ENCODE assay signal across 15 cellular contexts in genomic region chr10:5565205-5565545, GRCh38. TPM values are rescaled to one million over a fixed set of nuclear protein-coding genes. Genes with fewer than 3 reads are reported as not detected.
A peak's percentile ranks its signal among the peaks of the same experiment; 100 is the strongest.
DNase-seq lines count a peak whose midpoint lies in the region; ATAC-seq and TF ChIP-seq lines count a peak whose summit lies in the region.
"Had no signal": no experiment of that assay in that cellular context is flagged by ENCODE, and none has a peak within 500 bp of the region (broad histone marks: within the 10 kb centered on the region; RNA-seq: fewer than 3 reads in every experiment).

No MANE protein-coding gene starts in this region.

- peaks cover 0 to 1% of the 10 kb centered on the region in 2 donors for H3K27me3 Mint-ChIP-seq in CD4-positive, alpha-beta memory T cell
- H3K27me3 Mint-ChIP-seq in nephron progenitor cell (ENCODE audit: low read depth, poor library complexity) (no peaks in the 10 kb centered on the region), immature natural killer cell (ENCODE audit: low read depth in 3 of 3) (peaks cover 0 to 7% (median 2%) of the 10 kb centered on the region in 3 donors)

- H2AFZ ChIP-seq in PC-3 (ENCODE audit: low read length) = no peak overlapping the region
- H2AFZ ChIP-seq in hepatocyte = no peak overlapping the region

- DNase-seq in CD4-positive, alpha-beta memory T cell = no peak
- DNase-seq in PC-3 = no peak
- DNase-seq in effector memory CD4-positive, alpha-beta T cell = no peak
- no peak for DNase-seq in nephron progenitor cell
- no peak for DNase-seq in hepatocyte (ENCODE audit: low spot score)
- no peak for DNase-seq in immature natural killer cell
- DNase-seq: erythroblast, NCI-H1694, NCI-H524 treated with DMSO at 0.1 percent for 48 hours had no signal

- 81% methylated on average over 8 of the region's 8 CpGs for WGBS in hepatocyte (ENCODE audit: low lambda C conversion rate, missing lambda C conversion rate)

- peaks cover 5 to 8% of the 10 kb centered on the region in 2 donors for H3K36me3 Mint-ChIP-seq in CD4-positive, alpha-beta memory T cell
- no peaks in the 10 kb centered on the region for H3K36me3 Mint-ChIP-seq in nephron progenitor cell (ENCODE audit: low read depth)
- H3K36me3 Mint-ChIP-seq in immature natural killer cell = no peaks in the 10 kb centered on the region

- peaks cover 0 to 7% (median 0%) of the 10 kb centered on the region in 8 donors for H3K9me3 Mint-ChIP-seq in CD4-positive, alpha-beta memory T cell
- H3K9me3 Mint-ChIP-seq in nephron progenitor cell (no peaks in the 10 kb centered on the region), immature natural killer cell (no peaks in the 10 kb centered on the region)
- H3K9me3 Mint-ChIP-seq: stimulated activated naive CD8-positive, alpha-beta T cell treated with anti-CD3 and anti-CD28 coated beads, Interleukin-15, Interleukin-2, amounts not matched to agents 100 ng/mL and 50 ng/mL, for 24 hours had no signal

- H3K4me3 ChIP-seq in CD4-positive, alpha-beta memory T cell (ENCODE audit: low read length in 2 of 2) = no peak overlapping the region
- H3K4me3 ChIP-seq in PC-3 (ENCODE audit: low read length) (no peak overlapping the region), hepatocyte (no peak overlapping the region)
- no peak overlapping the region for H3K4me3 ChIP-seq in effector memory CD4-positive, alpha-beta T cell (ENCODE audit: insufficient read depth, low read depth, low read length, poor library complexity, severe bottlenecking)
- H3K4me3 ChIP-seq: BLaER1 treated with 17β-estradiol and CSF1 and Interleukin-3, amounts not matched to agents 10 nM and 100 nM had no signal

- H3K4me3 Mint-ChIP-seq in CD4-positive, alpha-beta memory T cell = peak overlapping the region in 7 of 8 donors; percentile 81 to 95 (median 87)
- H3K4me3 Mint-ChIP-seq in nephron progenitor cell (no peak overlapping the region), immature natural killer cell (no peak overlapping the region)
- H3K4me3 Mint-ChIP-seq: stimulated activated naive CD8-positive, alpha-beta T cell treated with anti-CD3 and anti-CD28 coated beads, Interleukin-15, Interleukin-2, amounts not matched to agents 100 ng/mL and 50 ng/mL, for 24 hours had no signal

- H3F3A ChIP-seq in PC-3 (ENCODE audit: low read length, unreplicated experiment) = no peaks in the 10 kb centered on the region

- H3K9ac ChIP-seq in PC-3 (ENCODE audit: low read length) = no peak overlapping the region
- H3K9ac ChIP-seq: BLaER1 treated with 17β-estradiol and CSF1 and Interleukin-3, amounts not matched to agents 10 nM and 100 nM; KMS-11 had no signal

- POLR2A ChIA-PET in CD4-positive, alpha-beta memory T cell (lab: Charles Lee; ENCODE audit: partially characterized antibody) = interaction anchor here (0.8 to 3.6 kb wide), 10 partner anchors 9 to 325 kb away, joined by 3 to 37 read pairs (median 6); partner anchors contain the start of genes ANKRD16, ASB13 and FBH1
- POLR2A ChIA-PET in PC-3 (lab: Charles Lee; ENCODE audit: unreplicated experiment) = interaction anchor here (0.6 to 1.0 kb wide), 2 partner anchors 17 kb away, joined by 3 read pairs; no protein-coding TSS in a partner anchor

- TF ChIP-seq CTCF in PC-3 (conservative IDR thresholded peaks at IDR 0.05; ENCODE audit: low read depth, low read length) = no peak
- no peak for TF ChIP-seq CTCF in nephron progenitor cell (IDR thresholded peaks at IDR 0.05)
- TF ChIP-seq CTCF in hepatocyte (IDR thresholded peaks at IDR 0.05; ENCODE audit: poor library complexity) = no peak

- no peaks in the 10 kb centered on the region for H3K9me3 ChIP-seq in CD4-positive, alpha-beta memory T cell (ENCODE audit: control insufficient read depth in 1 of 2, low read length in 2 of 2)
- H3K9me3 ChIP-seq in PC-3 (ENCODE audit: low read length) = no peaks in the 10 kb centered on the region
- H3K9me3 ChIP-seq in effector memory CD4-positive, alpha-beta T cell (ENCODE audit: control insufficient read depth, low read length) = no peaks in the 10 kb centered on the region
- H3K9me3 ChIP-seq in hepatocyte (ENCODE audit: low read depth) = no peaks in the 10 kb centered on the region
- H3K9me3 ChIP-seq: BLaER1 treated with 17β-estradiol and CSF1 and Interleukin-3, amounts not matched to agents 10 nM and 100 nM had no signal

- H3K27me3 ChIP-seq in CD4-positive, alpha-beta memory T cell (ENCODE audit: insufficient read depth, low read length) = no peaks in the 10 kb centered on the region
- H3K27me3 ChIP-seq in PC-3 (ENCODE audit: low read length) (no peaks in the 10 kb centered on the region), hepatocyte (no peaks in the 10 kb centered on the region)
- H3K27me3 ChIP-seq in effector memory CD4-positive, alpha-beta T cell (replicated peaks; ENCODE audit: control insufficient read depth, insufficient read depth, low read length, poor library complexity, severe bottlenecking) = no peaks in the 10 kb centered on the region
- H3K27me3 ChIP-seq: BLaER1 treated with 17β-estradiol and CSF1 and Interleukin-3, amounts not matched to agents 10 nM and 100 nM had no signal

- no peak overlapping the region for H3K4me2 ChIP-seq in PC-3 (ENCODE audit: low read length)
- no peak overlapping the region for H3K4me2 ChIP-seq in hepatocyte
- H3K4me2 ChIP-seq: BLaER1 treated with 17β-estradiol and CSF1 and Interleukin-3, amounts not matched to agents 10 nM and 100 nM; KMS-11 had no signal

- H3K27ac Mint-ChIP-seq in CD4-positive, alpha-beta memory T cell = peak overlapping the region; percentile 96 to 99 (median 98)
- H3K27ac Mint-ChIP-seq in nephron progenitor cell (peak overlapping the region; percentile 91), immature natural killer cell (peak overlapping the region in 1 of 6 donors; percentile 11)

- intact Hi-C loops in CD4-positive, alpha-beta memory T cell (cut with micrococcal nuclease) = loop anchor here (2.0 kb wide), 1 partner anchor 16 kb away; no protein-coding TSS in a partner anchor
- intact Hi-C loops in PC-3 (cut with micrococcal nuclease) = no loop called here

- ATAC-seq in PC-3 = no peak
- ATAC-seq in HG02938 (IDR thresholded peaks at IDR 0.05; ENCODE audit: unreplicated experiment) = no peak

- peak overlapping the region; percentile 61 for H3K27ac ChIP-seq in CD4-positive, alpha-beta memory T cell (ENCODE audit: low read depth, low read length)
- H3K27ac ChIP-seq in PC-3 (ENCODE audit: low read length) (peak overlapping the region; percentile 88), hepatocyte (no peak overlapping the region)
- peak overlapping the region; percentile 74 for H3K27ac ChIP-seq in effector memory CD4-positive, alpha-beta T cell (ENCODE audit: insufficient read depth, low read length, poor library complexity, severe bottlenecking)
- H3K27ac ChIP-seq: BLaER1 treated with 17β-estradiol and CSF1 and Interleukin-3, amounts not matched to agents 10 nM and 100 nM; KMS-11 had no signal

- H3K4me1 Mint-ChIP-seq in CD4-positive, alpha-beta memory T cell = peaks cover 28 to 51% (median 35%) of the 10 kb centered on the region in 4 donors
- H3K4me1 Mint-ChIP-seq in nephron progenitor cell (peaks cover 72% of the 10 kb centered on the region), immature natural killer cell (peaks cover 9 to 11% of the 10 kb centered on the region in 2 donors)

- no peaks in the 10 kb centered on the region for H3K9me2 ChIP-seq in PC-3 (replicated peaks; ENCODE audit: low read length)
- no peaks in the 10 kb centered on the region for H3K9me2 ChIP-seq in hepatocyte (replicated peaks; ENCODE audit: insufficient read depth)

- H3K79me2 ChIP-seq in PC-3 (ENCODE audit: low read length) (no peaks in the 10 kb centered on the region), hepatocyte (no peaks in the 10 kb centered on the region)

- H3K36me3 ChIP-seq in CD4-positive, alpha-beta memory T cell (ENCODE audit: insufficient read depth, low read length) = no peaks in the 10 kb centered on the region
- H3K36me3 ChIP-seq in PC-3 (ENCODE audit: low read depth, low read length) (no peaks in the 10 kb centered on the region), hepatocyte (replicated peaks; ENCODE audit: insufficient read depth, low read depth) (no peaks in the 10 kb centered on the region)
- no peaks in the 10 kb centered on the region for H3K36me3 ChIP-seq in effector memory CD4-positive, alpha-beta T cell (ENCODE audit: control insufficient read depth, insufficient read depth, low read length)
- H3K36me3 ChIP-seq: BLaER1 treated with 17β-estradiol and CSF1 and Interleukin-3, amounts not matched to agents 10 nM and 100 nM had no signal

- no peaks in the 10 kb centered on the region for H4K20me1 ChIP-seq in PC-3 (ENCODE audit: low read length)
- H4K20me1 ChIP-seq in hepatocyte (ENCODE audit: insufficient read depth, poor library complexity, severe bottlenecking) = no peaks in the 10 kb centered on the region
- H4K20me1 ChIP-seq: BLaER1 treated with 17β-estradiol and CSF1 and Interleukin-3, amounts not matched to agents 10 nM and 100 nM had no signal

- CTCF ChIA-PET in CD4-positive, alpha-beta memory T cell (lab: Charles Lee; ENCODE audit: partially characterized antibody) = interaction anchor here (1.3 to 3.9 kb wide), 3 partner anchors 58 to 120 kb away, joined by 3 to 22 read pairs (median 3); no protein-coding TSS in a partner anchor
- CTCF ChIA-PET in PC-3 (lab: Charles Lee) = no interaction called here

- BruUV-seq in PC-3 (replicated peaks; lab: Mats Ljungman, UMichigan) = no TSS peak

- peaks cover 33% of the 10 kb centered on the region for H3K4me1 ChIP-seq in CD4-positive, alpha-beta memory T cell (ENCODE audit: insufficient read depth, low read length)
- H3K4me1 ChIP-seq in PC-3 (ENCODE audit: insufficient read depth, low read length) (peaks cover 50% of the 10 kb centered on the region), hepatocyte (ENCODE audit: insufficient read depth) (peaks cover 28% of the 10 kb centered on the region)
- H3K4me1 ChIP-seq in effector memory CD4-positive, alpha-beta T cell (ENCODE audit: control insufficient read depth, insufficient read depth, low read length, poor library complexity, severe bottlenecking) = peaks cover 16% of the 10 kb centered on the region

RNA-seq across cellular contexts. Expression of gene CALML3, which starts 40.4 kb away (rescaled TPM):
- total RNA-seq in CD4-positive, alpha-beta memory T cell = not detected
- not detected for polyA plus RNA-seq in CD4-positive, alpha-beta memory T cell
- total RNA-seq in PC-3 (2014; rRNA removed) = not detected in 2 replicates
- total RNA-seq in hepatocyte = not detected in 2 replicates
- not detected in 2 replicates for polyA plus RNA-seq in hepatocyte
- polyA plus RNA-seq in immature natural killer cell = not detected
- total RNA-seq: mononuclear cell, RPMI7951 had no signal

Comparison
In these comparisons a context has a peak if more than half of its experiments do, and no peak if none do; other contexts are left out.
1. H3K4me3 Mint-ChIP-seq: peak in CD4-positive, alpha-beta memory T cell (7 of 8); none in nephron progenitor cell (single experiment) and immature natural killer cell (0 of 5).